Comparison of ENCODE assay signal across 12 cellular contexts in genomic region chr2:8993196-8993901, GRCh38.
"Had no signal": no experiment of that assay in that cellular context is flagged by ENCODE, and none has a peak within 500 bp of the region (broad histone marks: within the 10 kb centered on the region; RNA-seq: fewer than 3 reads in every experiment).

No MANE protein-coding gene starts in this region.

- H3K4me2 ChIP-seq: hepatocyte had no signal

- H3K27me3 Mint-ChIP-seq: activated naive CD8-positive, alpha-beta T cell treated with anti-CD3 and anti-CD28 coated beads, Interleukin-2, amount 50 U/mL, for 24 hours had no signal

- H3K27me3 ChIP-seq: ascending aorta, hepatocyte, pancreas had no signal

- H3K36me3 ChIP-seq: ascending aorta, pancreas had no signal

- FAIRE-seq: pancreas had no signal

- H3K9me3 ChIP-seq: ascending aorta, pancreas had no signal

- H3K27ac Mint-ChIP-seq: activated CD4-positive, alpha-beta T cell treated with anti-CD3 and anti-CD28 coated beads, Interleukin-2, amount 10 ng/mL, durations not matched to agents 7 days and 5 days; activated naive CD8-positive, alpha-beta T cell treated with anti-CD3 and anti-CD28 coated beads, Interleukin-2, amount 50 U/mL, for 24 hours; activated T-helper 1 cell treated with anti-CD3 and anti-CD28 coated beads, Interleukin-12 subunit alpha, Interleukin-12 subunit beta, Interleukin-2, Interleukin-4 antibody, amounts not matched to agents 30 ng/mL and 10 ng/mL and 1 ng/mL, durations not matched to agents 14 hours and 24 hours and 36 hours; stimulated activated memory B cell treated with anti-CD40 and anti-IgM and Interleukin-4, amounts not matched to agents 10 μg/mL and 1 μg/mL and 100 μg/mL, for 72 hours; T-helper 2 cell treated with Interferon-gamma antibody and Interleukin-4, amounts not matched to agents 5 μg/mL and 100 μg/mL, for 36 hours had no signal

- ATAC-seq: activated naive CD8-positive, alpha-beta T cell treated with anti-CD3 and anti-CD28 coated beads, Interleukin-2, amount 50 U/mL, for 24 hours had no signal

- H3K4me3 ChIP-seq: ascending aorta, hepatocyte, pancreas had no signal

- H3K4me3 Mint-ChIP-seq: activated CD4-positive, alpha-beta T cell treated with anti-CD3 and anti-CD28 coated beads, Interleukin-2, amount 10 ng/mL, durations not matched to agents 7 days and 5 days; activated naive CD8-positive, alpha-beta T cell treated with anti-CD3 and anti-CD28 coated beads, Interleukin-2, amount 50 U/mL, for 24 hours; activated T-helper 1 cell treated with anti-CD3 and anti-CD28 coated beads, Interleukin-12 subunit alpha, Interleukin-12 subunit beta, Interleukin-2, Interleukin-4 antibody, amounts not matched to agents 30 ng/mL and 10 ng/mL and 1 ng/mL, durations not matched to agents 14 hours and 24 hours and 36 hours; stimulated activated memory B cell treated with anti-CD40 and anti-IgM and Interleukin-4, amounts not matched to agents 10 μg/mL and 1 μg/mL and 100 μg/mL, for 72 hours; T-helper 2 cell treated with Interferon-gamma antibody and Interleukin-4, amounts not matched to agents 5 μg/mL and 100 μg/mL, for 36 hours had no signal

- H3K27ac ChIP-seq: ascending aorta, hepatocyte, pancreas had no signal

- H2AFZ ChIP-seq: hepatocyte had no signal

- H3K4me1 Mint-ChIP-seq: activated CD4-positive, alpha-beta T cell treated with anti-CD3 and anti-CD28 coated beads, Interleukin-2, amount 10 ng/mL, durations not matched to agents 7 days and 5 days; stimulated activated memory B cell treated with anti-CD40 and anti-IgM and Interleukin-4, amounts not matched to agents 10 μg/mL and 1 μg/mL and 100 μg/mL, for 72 hours had no signal

- H3K36me3 Mint-ChIP-seq: stimulated activated memory B cell treated with anti-CD40 and anti-IgM and Interleukin-4, amounts not matched to agents 10 μg/mL and 1 μg/mL and 100 μg/mL, for 72 hours had no signal

- H3K4me1 ChIP-seq: pancreas had no signal

- H3K9me3 Mint-ChIP-seq: activated CD4-positive, alpha-beta T cell treated with anti-CD3 and anti-CD28 coated beads, Interleukin-2, amount 10 ng/mL, durations not matched to agents 7 days and 5 days; activated naive CD8-positive, alpha-beta T cell treated with anti-CD3 and anti-CD28 coated beads, Interleukin-2, amount 50 U/mL, for 24 hours; activated T-helper 1 cell treated with anti-CD3 and anti-CD28 coated beads, Interleukin-12 subunit alpha, Interleukin-12 subunit beta, Interleukin-2, Interleukin-4 antibody, amounts not matched to agents 30 ng/mL and 10 ng/mL and 1 ng/mL, durations not matched to agents 14 hours and 24 hours and 36 hours; stimulated activated memory B cell treated with anti-CD40 and anti-IgM and Interleukin-4, amounts not matched to agents 10 μg/mL and 1 μg/mL and 100 μg/mL, for 72 hours; T-helper 2 cell treated with Interferon-gamma antibody and Interleukin-4, amounts not matched to agents 5 μg/mL and 100 μg/mL, for 36 hours had no signal

- DNase-seq: activated CD4-positive, alpha-beta T cell treated with anti-CD3 and anti-CD28 coated beads, Interleukin-2, amount 10 ng/mL, durations not matched to agents 7 days and 5 days; activated CD8-positive, alpha-beta memory T cell treated with anti-CD3 and anti-CD28 coated beads for 24 hours; activated naive CD4-positive, alpha-beta T cell treated with Interleukin-2 at 50 U/mL for 16 hours; activated naive CD8-positive, alpha-beta T cell treated with anti-CD3 and anti-CD28 coated beads, Interleukin-2, amount 50 U/mL, for 24 hours; erythroblast; mesendoderm had no signal
